In the genomic region with DNA sequence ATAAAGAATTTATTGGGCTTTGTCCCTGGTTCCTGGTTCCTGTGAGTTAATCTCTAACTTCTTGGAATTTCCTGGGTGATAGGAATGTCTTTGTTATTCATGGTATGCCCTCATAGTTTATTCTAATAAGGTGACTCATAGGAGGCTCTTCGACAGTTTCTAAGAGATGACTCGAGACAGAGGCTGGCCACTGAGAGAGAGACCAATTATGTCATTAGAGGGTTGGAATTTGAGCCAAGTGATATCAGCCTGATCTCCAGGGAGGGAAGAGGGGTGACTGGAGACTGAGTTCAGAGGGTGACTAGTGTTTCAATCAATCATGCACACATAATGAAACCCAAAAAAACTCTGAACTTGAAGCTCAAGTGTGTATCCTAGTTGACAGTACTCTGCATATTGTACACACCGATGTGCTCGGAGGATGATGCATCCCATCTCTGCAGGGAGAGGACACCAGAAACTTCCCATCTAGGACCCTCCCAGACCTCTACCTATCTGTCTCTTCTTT, we compare ENCODE assay signal across 10 cellular contexts.
DNase-seq lines count a peak whose midpoint lies in the region; FAIRE-seq and TF ChIP-seq lines count a peak whose summit lies in the region.
"Had no signal": no experiment of that assay in that cellular context is flagged by ENCODE, and none has a peak within 500 bp of the region (broad histone marks: within the 10 kb centered on the region; RNA-seq: fewer than 3 reads in every experiment).

No MANE protein-coding gene starts in this region.

- H2AFZ ChIP-seq in MM.1S (ENCODE audit: low read length) = no peak overlapping the region

- DNase-seq in SIG-M5 treated with dmso at 0.1 percent for 504 hours (lab: John Stamatoyannopoulos, UW; ENCODE audit: unreplicated experiment) (peak; percentile 14), SIG-M5 (lab: John Stamatoyannopoulos, UW) (no peak), T1000 (lab: John Stamatoyannopoulos, UW) (peak; percentile 62), iPS DF 4.7 (ENCODE audit: extremely low read depth, low spot score) (peak; percentile 69), urothelium cell line (ENCODE audit: low spot score) (peak; percentile 94), NCI-H345 (lab: John Stamatoyannopoulos, UW) (no peak), MM.1S (no peak)
- no peak for DNase-seq in activated naive CD4-positive, alpha-beta T cell treated with Interleukin-2 at 50 U/mL for 16 hours
- DNase-seq: CD4-positive, CD25-positive, alpha-beta regulatory T cell had no signal

- no peak overlapping the region for H3K27ac ChIP-seq in MM.1S (ENCODE audit: low read length)

- no peak for TF ChIP-seq CTCF in MM.1S (IDR thresholded peaks at IDR 0.05; ENCODE audit: low read length)

- no peaks in the 10 kb centered on the region for H3K36me3 ChIP-seq in MM.1S (replicated peaks; ENCODE audit: insufficient read depth, low read length)

- no peaks in the 10 kb centered on the region for H3K79me2 ChIP-seq in MM.1S (ENCODE audit: low read length)

- H4K20me1 ChIP-seq in MM.1S (ENCODE audit: insufficient read depth, low read length) = no peaks in the 10 kb centered on the region

- H3K4me3 ChIP-seq in MM.1S (ENCODE audit: low read length) = no peak overlapping the region

- no peak overlapping the region for H3K9ac ChIP-seq in MM.1S (ENCODE audit: low read length)

- no peaks in the 10 kb centered on the region for H3K9me3 ChIP-seq in MM.1S (replicated peaks; ENCODE audit: insufficient read depth, low read length)

- no peaks in the 10 kb centered on the region for H3K4me1 ChIP-seq in MM.1S (ENCODE audit: low read length)

- H3K4me2 ChIP-seq in MM.1S (ENCODE audit: low read depth, low read length) = no peak overlapping the region

- H3K9me2 ChIP-seq in MM.1S (replicated peaks; ENCODE audit: insufficient read depth, low read length) = no peaks in the 10 kb centered on the region

- FAIRE-seq in urothelium cell line (lab: Jason Lieb, UNC) = peak; percentile 83
- FAIRE-seq: colon had no signal

- no peaks in the 10 kb centered on the region for H3F3A ChIP-seq in MM.1S (ENCODE audit: insufficient read depth, low read length)

- no peaks in the 10 kb centered on the region for H3K27me3 ChIP-seq in MM.1S (replicated peaks; ENCODE audit: insufficient read depth, low read length)

Comparison
In these comparisons a context has a peak if more than half of its experiments do, and no peak if none do; other contexts are left out.
1. DNase-seq: peak in SIG-M5 treated with dmso at 0.1 percent for 504 hours (single experiment), T1000 (single experiment), iPS DF 4.7 (single experiment) and urothelium cell line (single experiment); none in SIG-M5 (single experiment), activated naive CD4-positive, alpha-beta T cell treated with Interleukin-2 at 50 U/mL for 16 hours (single experiment), NCI-H345 (single experiment) and MM.1S (single experiment).